1 cellular context compared by ENCODE assay signal in the genomic region with DNA sequence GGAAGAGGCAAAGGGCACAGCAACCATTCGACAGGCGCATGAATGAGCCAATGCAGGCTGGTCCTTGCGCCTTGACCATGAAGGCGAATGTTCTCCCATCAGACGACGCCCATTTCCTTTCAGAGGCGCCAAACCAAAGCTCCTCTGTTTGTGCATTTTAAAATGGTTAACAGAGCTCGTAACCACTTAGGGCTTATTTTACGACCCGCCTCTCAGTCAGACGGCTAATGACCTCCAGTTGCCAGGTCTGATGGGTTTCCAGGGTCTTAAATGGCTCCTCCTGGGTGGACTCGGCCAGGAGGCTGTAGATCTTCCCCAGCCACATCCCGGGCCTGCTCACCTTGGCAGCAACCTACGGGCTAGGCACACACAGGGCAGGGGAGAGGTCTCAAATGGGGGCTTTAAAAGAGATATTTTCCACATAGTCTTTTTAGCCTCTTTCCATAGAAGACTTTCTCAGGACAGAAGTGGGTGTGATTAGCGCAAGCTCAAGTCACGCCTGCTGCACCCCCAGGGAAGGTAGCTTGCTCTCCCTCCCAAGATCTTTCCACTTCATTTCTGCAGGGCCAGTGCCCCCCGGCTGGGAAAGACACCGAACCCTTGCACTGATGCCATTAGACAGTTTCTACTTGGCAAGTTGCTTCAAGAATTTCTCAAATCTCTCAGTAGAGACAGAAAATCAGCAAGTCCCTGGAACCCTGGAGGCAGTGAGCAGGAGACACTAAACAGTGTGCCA.
TF ChIP-seq lines count a peak whose summit lies in the region.

No MANE protein-coding gene starts in this region.

TF ChIP-seq in HEK293, 187 proteins besides CTCF, POLR2A, EP300 and RAD21 (continued from another document):
- TF ChIP-seq, protein P1, sequence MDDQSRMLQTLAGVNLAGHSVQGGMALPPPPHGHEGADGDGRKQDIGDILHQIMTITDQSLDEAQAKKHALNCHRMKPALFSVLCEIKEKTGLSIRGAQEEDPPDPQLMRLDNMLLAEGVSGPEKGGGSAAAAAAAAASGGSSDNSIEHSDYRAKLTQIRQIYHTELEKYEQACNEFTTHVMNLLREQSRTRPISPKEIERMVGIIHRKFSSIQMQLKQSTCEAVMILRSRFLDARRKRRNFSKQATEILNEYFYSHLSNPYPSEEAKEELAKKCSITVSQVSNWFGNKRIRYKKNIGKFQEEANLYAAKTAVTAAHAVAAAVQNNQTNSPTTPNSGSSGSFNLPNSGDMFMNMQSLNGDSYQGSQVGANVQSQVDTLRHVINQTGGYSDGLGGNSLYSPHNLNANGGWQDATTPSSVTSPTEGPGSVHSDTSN (CRISPR knock-in tag; IDR thresholded peaks at IDR 0.05) = no peak
- TF ChIP-seq ZNF747 (tag by site-specific recombination; IDR thresholded peaks at IDR 0.05) (no peak), ZNF664 (tag by site-specific recombination; IDR thresholded peaks at IDR 0.05) (no peak), ZNF561 (tag by site-specific recombination; IDR thresholded peaks at IDR 0.05; ENCODE audit: borderline replicate concordance) (no peak), ZIC2 (tag by site-specific recombination; IDR thresholded peaks at IDR 0.05) (peak; percentile 72), FEZF1 (tag by site-specific recombination; IDR thresholded peaks at IDR 0.05) (peak; percentile 24; the same call in 1 of the 2 replicates), ZNF610 (tag by site-specific recombination; IDR thresholded peaks at IDR 0.05; ENCODE audit: borderline replicate concordance) (no peak), ZNF248 (tag by site-specific recombination; IDR thresholded peaks at IDR 0.05) (no peak), GLIS1 (tag by site-specific recombination; IDR thresholded peaks at IDR 0.05) (peak; percentile 89), ZNF157 (tag by site-specific recombination; IDR thresholded peaks at IDR 0.05) (no peak), ZNF239 (tag by site-specific recombination; IDR thresholded peaks at IDR 0.05) (no peak), ZNF221 (tag by site-specific recombination; IDR thresholded peaks at IDR 0.05; ENCODE audit: borderline replicate concordance) (no peak), ZNF169 (tag by site-specific recombination; IDR thresholded peaks at IDR 0.05) (no peak), ZNF391 (tag by site-specific recombination; IDR thresholded peaks at IDR 0.05; ENCODE audit: borderline replicate concordance, low read depth) (no peak), ZNF624 (tag by site-specific recombination; IDR thresholded peaks at IDR 0.05) (no peak), ZSCAN16 (tag by site-specific recombination; IDR thresholded peaks at IDR 0.05) (peak; percentile 71), ZNF324 (tag by site-specific recombination; IDR thresholded peaks at IDR 0.05) (no peak)
- TF ChIP-seq, protein P2, sequence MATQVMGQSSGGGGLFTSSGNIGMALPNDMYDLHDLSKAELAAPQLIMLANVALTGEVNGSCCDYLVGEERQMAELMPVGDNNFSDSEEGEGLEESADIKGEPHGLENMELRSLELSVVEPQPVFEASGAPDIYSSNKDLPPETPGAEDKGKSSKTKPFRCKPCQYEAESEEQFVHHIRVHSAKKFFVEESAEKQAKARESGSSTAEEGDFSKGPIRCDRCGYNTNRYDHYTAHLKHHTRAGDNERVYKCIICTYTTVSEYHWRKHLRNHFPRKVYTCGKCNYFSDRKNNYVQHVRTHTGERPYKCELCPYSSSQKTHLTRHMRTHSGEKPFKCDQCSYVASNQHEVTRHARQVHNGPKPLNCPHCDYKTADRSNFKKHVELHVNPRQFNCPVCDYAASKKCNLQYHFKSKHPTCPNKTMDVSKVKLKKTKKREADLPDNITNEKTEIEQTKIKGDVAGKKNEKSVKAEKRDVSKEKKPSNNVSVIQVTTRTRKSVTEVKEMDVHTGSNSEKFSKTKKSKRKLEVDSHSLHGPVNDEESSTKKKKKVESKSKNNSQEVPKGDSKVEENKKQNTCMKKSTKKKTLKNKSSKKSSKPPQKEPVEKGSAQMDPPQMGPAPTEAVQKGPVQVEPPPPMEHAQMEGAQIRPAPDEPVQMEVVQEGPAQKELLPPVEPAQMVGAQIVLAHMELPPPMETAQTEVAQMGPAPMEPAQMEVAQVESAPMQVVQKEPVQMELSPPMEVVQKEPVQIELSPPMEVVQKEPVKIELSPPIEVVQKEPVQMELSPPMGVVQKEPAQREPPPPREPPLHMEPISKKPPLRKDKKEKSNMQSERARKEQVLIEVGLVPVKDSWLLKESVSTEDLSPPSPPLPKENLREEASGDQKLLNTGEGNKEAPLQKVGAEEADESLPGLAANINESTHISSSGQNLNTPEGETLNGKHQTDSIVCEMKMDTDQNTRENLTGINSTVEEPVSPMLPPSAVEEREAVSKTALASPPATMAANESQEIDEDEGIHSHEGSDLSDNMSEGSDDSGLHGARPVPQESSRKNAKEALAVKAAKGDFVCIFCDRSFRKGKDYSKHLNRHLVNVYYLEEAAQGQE (tag by site-specific recombination; IDR thresholded peaks at IDR 0.05) = no peak
- TF ChIP-seq, protein P3, sequence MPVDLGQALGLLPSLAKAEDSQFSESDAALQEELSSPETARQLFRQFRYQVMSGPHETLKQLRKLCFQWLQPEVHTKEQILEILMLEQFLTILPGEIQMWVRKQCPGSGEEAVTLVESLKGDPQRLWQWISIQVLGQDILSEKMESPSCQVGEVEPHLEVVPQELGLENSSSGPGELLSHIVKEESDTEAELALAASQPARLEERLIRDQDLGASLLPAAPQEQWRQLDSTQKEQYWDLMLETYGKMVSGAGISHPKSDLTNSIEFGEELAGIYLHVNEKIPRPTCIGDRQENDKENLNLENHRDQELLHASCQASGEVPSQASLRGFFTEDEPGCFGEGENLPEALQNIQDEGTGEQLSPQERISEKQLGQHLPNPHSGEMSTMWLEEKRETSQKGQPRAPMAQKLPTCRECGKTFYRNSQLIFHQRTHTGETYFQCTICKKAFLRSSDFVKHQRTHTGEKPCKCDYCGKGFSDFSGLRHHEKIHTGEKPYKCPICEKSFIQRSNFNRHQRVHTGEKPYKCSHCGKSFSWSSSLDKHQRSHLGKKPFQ (tag by site-specific recombination; IDR thresholded peaks at IDR 0.05) = no peak
- TF ChIP-seq, protein P4, sequence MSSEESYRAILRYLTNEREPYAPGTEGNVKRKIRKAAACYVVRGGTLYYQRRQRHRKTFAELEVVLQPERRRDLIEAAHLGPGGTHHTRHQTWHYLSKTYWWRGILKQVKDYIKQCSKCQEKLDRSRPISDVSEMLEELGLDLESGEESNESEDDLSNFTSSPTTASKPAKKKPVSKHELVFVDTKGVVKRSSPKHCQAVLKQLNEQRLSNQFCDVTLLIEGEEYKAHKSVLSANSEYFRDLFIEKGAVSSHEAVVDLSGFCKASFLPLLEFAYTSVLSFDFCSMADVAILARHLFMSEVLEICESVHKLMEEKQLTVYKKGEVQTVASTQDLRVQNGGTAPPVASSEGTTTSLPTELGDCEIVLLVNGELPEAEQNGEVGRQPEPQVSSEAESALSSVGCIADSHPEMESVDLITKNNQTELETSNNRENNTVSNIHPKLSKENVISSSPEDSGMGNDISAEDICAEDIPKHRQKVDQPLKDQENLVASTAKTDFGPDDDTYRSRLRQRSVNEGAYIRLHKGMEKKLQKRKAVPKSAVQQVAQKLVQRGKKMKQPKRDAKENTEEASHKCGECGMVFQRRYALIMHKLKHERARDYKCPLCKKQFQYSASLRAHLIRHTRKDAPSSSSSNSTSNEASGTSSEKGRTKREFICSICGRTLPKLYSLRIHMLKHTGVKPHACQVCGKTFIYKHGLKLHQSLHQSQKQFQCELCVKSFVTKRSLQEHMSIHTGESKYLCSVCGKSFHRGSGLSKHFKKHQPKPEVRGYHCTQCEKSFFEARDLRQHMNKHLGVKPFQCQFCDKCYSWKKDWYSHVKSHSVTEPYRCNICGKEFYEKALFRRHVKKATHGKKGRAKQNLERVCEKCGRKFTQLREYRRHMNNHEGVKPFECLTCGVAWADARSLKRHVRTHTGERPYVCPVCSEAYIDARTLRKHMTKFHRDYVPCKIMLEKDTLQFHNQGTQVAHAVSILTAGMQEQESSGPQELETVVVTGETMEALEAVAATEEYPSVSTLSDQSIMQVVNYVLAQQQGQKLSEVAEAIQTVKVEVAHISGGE (tag by site-specific recombination; conservative IDR thresholded peaks at IDR 0.05; ENCODE audit: low read depth) = no peak
